In genomic region chr5:171432581-171433351, GRCh38 we compare ENCODE assay signal across 14 cellular contexts. TPM values are rescaled to one million over a fixed set of nuclear protein-coding genes. Genes with fewer than 3 reads are reported as not detected.
"Had no signal": no experiment of that assay in that cellular context is flagged by ENCODE, and none has a peak within 500 bp of the region (broad histone marks: within the 10 kb centered on the region; RNA-seq: fewer than 3 reads in every experiment).

No MANE protein-coding gene starts in this region.

- DNase-seq: activated naive CD4-positive, alpha-beta T cell treated with anti-CD3 and anti-CD28 coated beads, Interleukin-2, amount 10 ng/mL, durations not matched to agents 7 days and 5 days; activated T-cell treated with anti-CD3 and anti-CD28 coated beads for 4 hours; retina; stimulated activated CD4-positive, alpha-beta T cell treated with anti-CD3 and anti-CD28 coated beads, Interleukin-4, amount 100 ng/mL, for 24 hours; stimulated activated naive CD8-positive, alpha-beta T cell treated with anti-CD3 and anti-CD28 coated beads, Interleukin-15, Interleukin-2, amounts not matched to agents 100 U/mL and 50 U/mL, for 24 hours; transverse colon had no signal

- H3K4me3 ChIP-seq: esophagus muscularis mucosa, hepatocyte, lung, SJSA1, skin epidermis, transverse colon had no signal

- H3K27me3 ChIP-seq: esophagus muscularis mucosa, hepatocyte, SJSA1, transverse colon had no signal

- H3K9me3 ChIP-seq: esophagus muscularis mucosa, SJSA1, transverse colon had no signal

- H3K27ac ChIP-seq: esophagus muscularis mucosa, hepatocyte, parathyroid adenoma, SJSA1, skin epidermis, transverse colon had no signal

- H3K36me3 ChIP-seq: esophagus muscularis mucosa, SJSA1, transverse colon had no signal

- H3K4me1 ChIP-seq: parathyroid adenoma, SJSA1, transverse colon had no signal

- ATAC-seq: activated CD4-positive, CD25-positive, alpha-beta regulatory T cell treated with anti-CD3 and anti-CD28 coated beads, Interleukin-2, amount 50 U/mL, for 24 hours; stimulated activated naive CD8-positive, alpha-beta T cell treated with anti-CD3 and anti-CD28 coated beads, Interleukin-15, Interleukin-2, amounts not matched to agents 100 U/mL and 50 U/mL, for 24 hours had no signal

RNA-seq across cellular contexts. Expression of gene FGF18, which starts 13.3 kb away (rescaled TPM):
- total RNA-seq: activated T-helper 2 cell treated with anti-CD3 and anti-CD28 coated beads, Interferon-gamma antibody, Interleukin-2, Interleukin-4, amounts not matched to agents 10 μg/mL and 5 μg/mL and 100 μg/mL, durations not matched to agents 14 hours and 24 hours and 36 hours had no signal
